ENCODE assay signal across 12 cellular contexts in genomic region chr18:54787098-54787497, GRCh38.
"Had no signal": no experiment of that assay in that cellular context is flagged by ENCODE, and none has a peak within 500 bp of the region (broad histone marks: within the 10 kb centered on the region; RNA-seq: fewer than 3 reads in every experiment).

No MANE protein-coding gene starts in this region.

- FAIRE-seq: colon, kidney had no signal

- H3K27me3 ChIP-seq: cardiac muscle cell, neutrophil, right atrium auricular region had no signal

- H3K9me3 ChIP-seq: left ventricle myocardium inferior, neutrophil, right atrium auricular region had no signal

- H3K27ac ChIP-seq: cardiac muscle cell, left ventricle myocardium inferior, neutrophil, right atrium auricular region had no signal

- H3K4me3 ChIP-seq: cardiac muscle cell, left ventricle myocardium inferior, right atrium auricular region had no signal

- H3K4me1 ChIP-seq: left ventricle myocardium inferior, right atrium auricular region had no signal

- DNase-seq: activated CD4-positive, alpha-beta T cell treated with anti-CD3 and anti-CD28 coated beads for 4 hours; activated naive CD4-positive, alpha-beta T cell; aorta; kidney; left ventricle myocardium inferior; substantia nigra; trophoblast cell had no signal

- H3K36me3 ChIP-seq: cardiac muscle cell, left ventricle myocardium inferior, neutrophil, right atrium auricular region had no signal

- ATAC-seq: stimulated activated memory B cell treated with anti-CD40 and anti-IgM and Interleukin-4, amounts not matched to agents 10 μg/mL and 1 μg/mL and 100 μg/mL, for 72 hours had no signal
